Comparison of ENCODE assay signal across 1 cellular context in genomic region chr18:47932603-47933002, GRCh38.
TF ChIP-seq lines count a peak whose summit lies in the region.

No MANE protein-coding gene starts in this region.

TF ChIP-seq in H1, 55 proteins besides CTCF, POLR2A, EP300 and RAD21:
- TF ChIP-seq MAFK (IDR thresholded peaks at IDR 0.05; ENCODE audit: low read depth, low read length) (no peak), E2F6 (IDR thresholded peaks at IDR 0.05) (no peak), POLR2AphosphoS5 (IDR thresholded peaks at IDR 0.05; ENCODE audit: low read depth, low read length) (no peak)
